Comparison of ENCODE assay signal across 16 cellular contexts in the genomic region with DNA sequence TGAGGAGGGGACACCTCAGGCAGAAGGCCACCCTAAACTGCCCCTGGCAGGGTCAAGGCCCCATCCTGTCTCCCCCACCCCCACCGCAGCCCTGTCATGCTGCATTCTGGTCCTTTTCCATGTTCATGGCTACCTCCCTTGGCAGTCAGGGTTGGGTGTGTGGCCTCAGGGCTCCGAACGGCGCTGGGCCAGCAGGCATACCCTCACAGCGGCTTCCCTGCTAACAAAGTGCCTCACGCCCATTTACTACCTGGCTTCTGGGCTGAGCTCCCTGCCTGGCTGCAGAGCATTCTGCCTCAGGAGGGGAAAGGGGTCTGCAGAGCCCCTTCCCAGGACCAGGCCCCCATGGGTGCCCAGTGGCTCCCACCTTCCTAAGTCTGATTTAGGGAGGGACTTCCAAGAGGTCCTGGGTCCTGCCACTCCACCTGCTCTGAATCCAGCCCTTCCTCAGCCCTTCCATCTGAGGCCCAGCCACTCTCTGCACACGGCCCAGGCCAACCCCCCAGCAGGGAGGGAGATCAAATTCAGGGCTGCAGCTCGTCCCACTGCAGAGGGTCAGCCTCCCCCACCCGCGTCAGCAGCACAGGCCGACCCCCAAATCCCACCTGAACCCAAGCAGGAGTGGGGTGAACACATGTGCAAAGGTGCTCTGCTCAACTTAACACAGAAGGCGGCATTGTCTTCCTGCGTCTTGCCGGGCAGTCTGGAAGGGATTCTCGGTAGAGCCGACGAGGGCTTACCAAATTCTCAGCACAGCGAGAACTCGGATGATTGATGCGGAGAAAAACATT.
"Had no signal": no experiment of that assay in that cellular context is flagged by ENCODE, and none has a peak within 500 bp of the region (broad histone marks: within the 10 kb centered on the region; RNA-seq: fewer than 3 reads in every experiment).

No MANE protein-coding gene starts in this region.

- H3K27ac Mint-ChIP-seq: activated naive CD4-positive, alpha-beta T cell treated with anti-CD3 and anti-CD28 coated beads, Interleukin-2, amount 50 U/mL, for 24 hours; memory B cell; T-helper 2 cell treated with Interferon-gamma antibody and Interleukin-4, amounts not matched to agents 5 μg/mL and 100 μg/mL, for 36 hours had no signal

- H3K4me3 Mint-ChIP-seq: activated naive CD4-positive, alpha-beta T cell treated with anti-CD3 and anti-CD28 coated beads, Interleukin-2, amount 50 U/mL, for 24 hours; memory B cell; T-helper 2 cell treated with Interferon-gamma antibody and Interleukin-4, amounts not matched to agents 5 μg/mL and 100 μg/mL, for 36 hours had no signal

- ATAC-seq: activated CD4-positive, CD25-positive, alpha-beta regulatory T cell treated with anti-CD3 and anti-CD28 coated beads, Interleukin-2, amount 50 U/mL, for 24 hours; left lung; psoas muscle; sciatic nerve had no signal

- H3K4me1 ChIP-seq: psoas muscle had no signal

- H3K27me3 Mint-ChIP-seq: activated naive CD4-positive, alpha-beta T cell treated with anti-CD3 and anti-CD28 coated beads, Interleukin-2, amount 50 U/mL, for 24 hours had no signal

- H3K27me3 ChIP-seq: left lung, neutrophil, spleen, upper lobe of left lung had no signal

- H3K36me3 Mint-ChIP-seq: activated naive CD4-positive, alpha-beta T cell treated with anti-CD3 and anti-CD28 coated beads, Interleukin-2, amount 50 U/mL, for 24 hours; brain; memory B cell had no signal

- H3K27ac ChIP-seq: left lung, neutrophil, psoas muscle, spleen, upper lobe of left lung had no signal

- H3K9me3 Mint-ChIP-seq: activated naive CD4-positive, alpha-beta T cell treated with anti-CD3 and anti-CD28 coated beads, Interleukin-2, amount 50 U/mL, for 24 hours; brain; memory B cell; T-helper 2 cell treated with Interferon-gamma antibody and Interleukin-4, amounts not matched to agents 5 μg/mL and 100 μg/mL, for 36 hours had no signal

- H3K4me3 ChIP-seq: left lung, psoas muscle, spleen, upper lobe of left lung had no signal

- H3K36me3 ChIP-seq: left lung, neutrophil, spleen, upper lobe of left lung had no signal

- H3K4me1 Mint-ChIP-seq: activated naive CD4-positive, alpha-beta T cell treated with anti-CD3 and anti-CD28 coated beads, Interleukin-2, amount 50 U/mL, for 24 hours; memory B cell had no signal

- DNase-seq: activated T-cell treated with anti-CD3 and anti-CD28 coated beads, Interleukin-2, amount 50 U/mL, for 1 hour; glutamatergic neuron; spleen; stimulated activated CD4-positive, alpha-beta T cell treated with anti-CD3 and anti-CD28 coated beads, Interleukin-2, amount 100 ng/mL, for 24 hours; stimulated activated naive CD4-positive, alpha-beta T cell; SW 1271; upper lobe of left lung had no signal
